In genomic region chr1:83641206-83641658, GRCh38 we compare ENCODE assay signal across 2 cellular contexts.
TF ChIP-seq lines count a peak whose summit lies in the region.

No MANE protein-coding gene starts in this region.

TF ChIP-seq in liver, 16 proteins besides CTCF, POLR2A, EP300 and RAD21 (continued from another document):
- no peak for TF ChIP-seq ZBTB33 (IDR thresholded peaks at IDR 0.05)

TF ChIP-seq in HepG2, 621 proteins besides CTCF, POLR2A, EP300 and RAD21 (continued from another document):
- no peak for TF ChIP-seq CSRNP1 (CRISPR knock-in tag; IDR thresholded peaks at IDR 0.05)
- TF ChIP-seq ZNF160 (CRISPR knock-in tag; IDR thresholded peaks at IDR 0.05) = no peak
- no peak for TF ChIP-seq ZNF510 (CRISPR knock-in tag; IDR thresholded peaks at IDR 0.05; ENCODE audit: low read depth)
- no peak for TF ChIP-seq ZNF879 (CRISPR knock-in tag; IDR thresholded peaks at IDR 0.05)
- no peak for TF ChIP-seq FOXC1 (CRISPR knock-in tag; IDR thresholded peaks at IDR 0.05; ENCODE audit: borderline replicate concordance)
- no peak for TF ChIP-seq ZNF318 (CRISPR knock-in tag; IDR thresholded peaks at IDR 0.05)
- TF ChIP-seq ZNF7 (CRISPR knock-in tag; IDR thresholded peaks at IDR 0.05) = no peak
- TF ChIP-seq ZNF552 (CRISPR knock-in tag; IDR thresholded peaks at IDR 0.05; ENCODE audit: borderline replicate concordance) = no peak
